ENCODE assay signal across 1 cellular context in genomic region chr15:68924866-68925599, GRCh38.
TF ChIP-seq lines count a peak whose summit lies in the region.

No MANE protein-coding gene starts in this region.

TF ChIP-seq in SK-N-SH treated with all-trans-retinoic acid at 6 μM for 48 hours, 23 proteins besides CTCF, POLR2A, EP300 and RAD21 (continued from another document):
- no peak for TF ChIP-seq CREB5 (CRISPR knock-in tag; IDR thresholded peaks at IDR 0.05; ENCODE audit: low read depth)
- no peak for TF ChIP-seq BACH2 (CRISPR knock-in tag; IDR thresholded peaks at IDR 0.05; ENCODE audit: borderline replicate concordance)
- TF ChIP-seq RARB (CRISPR knock-in tag; IDR thresholded peaks at IDR 0.05), result no peak
- TF ChIP-seq ZFP30 (CRISPR knock-in tag; IDR thresholded peaks at IDR 0.05), result no peak
TF ChIP-seq in SK-N-SH treated with all-trans-retinoic acid at 6 μM for 48 hours: peak in this region for 0.
